In the genomic region with DNA sequence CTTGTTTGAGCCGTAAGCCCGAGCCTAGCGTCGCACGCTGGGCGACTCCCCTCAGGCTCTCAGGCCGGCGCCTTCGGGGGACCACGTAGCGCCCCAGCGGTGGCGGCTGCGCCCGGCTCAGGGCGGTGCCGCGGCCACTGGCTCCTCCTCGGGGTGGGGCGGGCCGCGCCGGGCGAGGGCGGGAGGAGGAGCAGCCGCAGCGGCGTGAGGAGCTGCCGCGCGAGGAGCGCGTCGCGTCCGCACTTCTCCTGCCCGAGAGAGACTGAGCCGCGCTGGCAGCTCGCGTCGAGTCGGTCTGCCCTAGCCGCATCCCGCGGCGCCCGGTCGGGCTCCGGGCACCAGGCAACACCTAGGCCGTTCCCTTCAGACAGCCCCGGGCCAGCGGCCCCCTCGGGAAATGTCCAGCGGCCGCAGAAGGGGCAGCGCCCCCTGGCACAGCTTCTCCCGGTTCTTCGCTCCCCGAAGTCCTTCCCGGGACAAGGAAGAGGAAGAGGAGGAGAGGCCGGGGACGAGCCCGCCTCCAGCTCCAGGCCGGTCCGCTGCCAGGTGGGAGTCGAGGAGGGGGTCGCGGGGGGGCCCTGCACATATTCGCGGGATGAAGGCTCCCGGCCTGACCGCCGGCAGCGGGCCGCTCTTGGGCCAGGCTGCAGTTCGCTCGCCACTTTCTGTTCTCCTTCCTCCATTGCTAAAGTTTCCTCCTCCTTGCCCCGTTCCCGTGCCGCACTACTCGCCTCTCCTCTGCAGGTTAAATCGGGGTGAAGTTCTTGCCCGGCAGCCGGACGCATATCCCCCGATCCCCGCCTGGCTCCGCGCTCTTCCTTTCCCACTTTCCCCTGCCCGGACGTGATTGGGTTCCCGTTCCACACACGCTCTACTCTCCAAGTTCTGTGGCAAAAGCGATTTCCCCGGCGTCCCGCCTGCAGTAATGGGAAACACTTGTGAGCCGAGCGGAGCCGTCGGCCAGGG, we compare ENCODE assay signal across 1 cellular context.
TF ChIP-seq lines count a peak whose summit lies in the region.

A gene (plus strand): TSS at position 202 of the 966 bp plus-strand sequence. CDS start 196 bp downstream, at position 398.

TF ChIP-seq in SK-N-SH treated with all-trans-retinoic acid at 6 μM for 48 hours, 23 proteins besides CTCF, POLR2A, EP300 and RAD21 (continued from another document):
- TF ChIP-seq, protein P1, sequence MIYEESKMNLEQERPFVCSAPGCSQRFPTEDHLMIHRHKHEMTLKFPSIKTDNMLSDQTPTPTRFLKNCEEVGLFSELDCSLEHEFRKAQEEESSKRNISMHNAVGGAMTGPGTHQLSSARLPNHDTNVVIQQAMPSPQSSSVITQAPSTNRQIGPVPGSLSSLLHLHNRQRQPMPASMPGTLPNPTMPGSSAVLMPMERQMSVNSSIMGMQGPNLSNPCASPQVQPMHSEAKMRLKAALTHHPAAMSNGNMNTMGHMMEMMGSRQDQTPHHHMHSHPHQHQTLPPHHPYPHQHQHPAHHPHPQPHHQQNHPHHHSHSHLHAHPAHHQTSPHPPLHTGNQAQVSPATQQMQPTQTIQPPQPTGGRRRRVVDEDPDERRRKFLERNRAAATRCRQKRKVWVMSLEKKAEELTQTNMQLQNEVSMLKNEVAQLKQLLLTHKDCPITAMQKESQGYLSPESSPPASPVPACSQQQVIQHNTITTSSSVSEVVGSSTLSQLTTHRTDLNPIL (CRISPR knock-in tag; IDR thresholded peaks at IDR 0.05; ENCODE audit: low read depth): no peak
- TF ChIP-seq ESRRG (CRISPR knock-in tag; IDR thresholded peaks at IDR 0.05): no peak
- TF ChIP-seq ZFP3 (CRISPR knock-in tag; IDR thresholded peaks at IDR 0.05): no peak
- no peak for TF ChIP-seq ZNF8 (CRISPR knock-in tag; IDR thresholded peaks at IDR 0.05)
- TF ChIP-seq ZFP30 (CRISPR knock-in tag; IDR thresholded peaks at IDR 0.05): no peak
- TF ChIP-seq, protein P2, sequence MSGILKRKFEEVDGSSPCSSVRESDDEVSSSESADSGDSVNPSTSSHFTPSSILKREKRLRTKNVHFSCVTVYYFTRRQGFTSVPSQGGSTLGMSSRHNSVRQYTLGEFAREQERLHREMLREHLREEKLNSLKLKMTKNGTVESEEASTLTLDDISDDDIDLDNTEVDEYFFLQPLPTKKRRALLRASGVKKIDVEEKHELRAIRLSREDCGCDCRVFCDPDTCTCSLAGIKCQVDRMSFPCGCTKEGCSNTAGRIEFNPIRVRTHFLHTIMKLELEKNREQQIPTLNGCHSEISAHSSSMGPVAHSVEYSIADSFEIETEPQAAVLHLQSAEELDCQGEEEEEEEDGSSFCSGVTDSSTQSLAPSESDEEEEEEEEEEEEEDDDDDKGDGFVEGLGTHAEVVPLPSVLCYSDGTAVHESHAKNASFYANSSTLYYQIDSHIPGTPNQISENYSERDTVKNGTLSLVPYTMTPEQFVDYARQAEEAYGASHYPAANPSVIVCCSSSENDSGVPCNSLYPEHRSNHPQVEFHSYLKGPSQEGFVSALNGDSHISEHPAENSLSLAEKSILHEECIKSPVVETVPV (CRISPR knock-in tag; IDR thresholded peaks at IDR 0.05): no peak
- TF ChIP-seq GLIS3 (CRISPR knock-in tag; IDR thresholded peaks at IDR 0.05): no peak
- TF ChIP-seq PPARA (CRISPR knock-in tag; IDR thresholded peaks at IDR 0.05; ENCODE audit: borderline replicate concordance): no peak
- TF ChIP-seq, protein P3, sequence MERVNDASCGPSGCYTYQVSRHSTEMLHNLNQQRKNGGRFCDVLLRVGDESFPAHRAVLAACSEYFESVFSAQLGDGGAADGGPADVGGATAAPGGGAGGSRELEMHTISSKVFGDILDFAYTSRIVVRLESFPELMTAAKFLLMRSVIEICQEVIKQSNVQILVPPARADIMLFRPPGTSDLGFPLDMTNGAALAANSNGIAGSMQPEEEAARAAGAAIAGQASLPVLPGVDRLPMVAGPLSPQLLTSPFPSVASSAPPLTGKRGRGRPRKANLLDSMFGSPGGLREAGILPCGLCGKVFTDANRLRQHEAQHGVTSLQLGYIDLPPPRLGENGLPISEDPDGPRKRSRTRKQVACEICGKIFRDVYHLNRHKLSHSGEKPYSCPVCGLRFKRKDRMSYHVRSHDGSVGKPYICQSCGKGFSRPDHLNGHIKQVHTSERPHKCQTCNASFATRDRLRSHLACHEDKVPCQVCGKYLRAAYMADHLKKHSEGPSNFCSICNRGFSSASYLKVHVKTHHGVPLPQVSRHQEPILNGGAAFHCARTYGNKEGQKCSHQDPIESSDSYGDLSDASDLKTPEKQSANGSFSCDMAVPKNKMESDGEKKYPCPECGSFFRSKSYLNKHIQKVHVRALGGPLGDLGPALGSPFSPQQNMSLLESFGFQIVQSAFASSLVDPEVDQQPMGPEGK (CRISPR knock-in tag; IDR thresholded peaks at IDR 0.05; ENCODE audit: borderline replicate concordance): no peak
